1 cellular context compared by ENCODE assay signal in genomic region chr6:134593442-134593841, GRCh38.
TF ChIP-seq lines count a peak whose summit lies in the region.

No MANE protein-coding gene starts in this region.

TF ChIP-seq in A549, 52 proteins besides CTCF, POLR2A, EP300 and RAD21 (continued from another document):
- TF ChIP-seq USF2 (IDR thresholded peaks at IDR 0.05), result no peak
- no peak for TF ChIP-seq HDAC2 (IDR thresholded peaks at IDR 0.05)
- TF ChIP-seq KDM5A (IDR thresholded peaks at IDR 0.05), result no peak
- TF ChIP-seq CBX8 (IDR thresholded peaks at IDR 0.05), result no peak
- TF ChIP-seq HEYL (CRISPR knock-in tag; IDR thresholded peaks at IDR 0.05), result no peak
- TF ChIP-seq TFCP2L1 (CRISPR knock-in tag; IDR thresholded peaks at IDR 0.05), result no peak
